ENCODE assay signal across 7 cellular contexts in the genomic region with DNA sequence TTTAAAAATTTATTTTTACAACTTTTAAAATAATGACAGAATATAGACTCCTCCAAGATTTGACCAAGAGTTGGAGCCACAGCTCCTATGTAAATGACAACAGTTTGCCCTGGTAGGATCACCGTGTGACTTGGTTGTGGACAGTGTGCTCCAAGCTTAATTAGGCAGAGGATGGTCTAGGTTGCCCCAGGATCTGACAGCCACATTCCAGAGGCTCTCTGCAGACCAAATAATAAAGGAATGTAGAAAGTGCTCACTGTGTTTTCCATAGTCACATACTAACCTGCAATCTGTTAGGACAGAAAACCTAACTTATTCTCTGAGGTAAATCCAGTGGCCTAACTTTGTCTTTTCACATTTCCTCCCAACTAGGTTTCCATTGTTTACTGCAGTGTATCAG.
"Had no signal": no experiment of that assay in that cellular context is flagged by ENCODE, and none has a peak within 500 bp of the region (broad histone marks: within the 10 kb centered on the region; RNA-seq: fewer than 3 reads in every experiment).

No MANE protein-coding gene starts in this region.

- H3K4me1 Mint-ChIP-seq: GM23338, H9 had no signal

- FAIRE-seq: H1, H54, HTR-8/SVneo, K562 had no signal

- ATAC-seq: GM23338, K562 had no signal

- DNase-seq: H9, HCEC 1CT had no signal

- H3K4me3 Mint-ChIP-seq: GM23338, H9 had no signal

- H3K27ac Mint-ChIP-seq: GM23338, H9 had no signal
